ENCODE assay signal across 8 cellular contexts in genomic region chr17:61583242-61583641, GRCh38. TPM values are rescaled to one million over a fixed set of nuclear protein-coding genes. Genes with fewer than 3 reads are reported as not detected.
DNase-seq lines count a peak whose midpoint lies in the region; ATAC-seq, FAIRE-seq and TF ChIP-seq lines count a peak whose summit lies in the region.
"Had no signal": no experiment of that assay in that cellular context is flagged by ENCODE, and none has a peak within 500 bp of the region (broad histone marks: within the 10 kb centered on the region; RNA-seq: fewer than 3 reads in every experiment).

No MANE protein-coding gene starts in this region.

- H3K79me2 ChIP-seq in GM12878 (ENCODE audit: control insufficient read depth, insufficient read depth, low read length): no peaks in the 10 kb centered on the region
- H3K79me2 ChIP-seq in osteoblast (ENCODE audit: insufficient read depth, low read length): no peaks in the 10 kb centered on the region

- WGBS in GM12878 (ENCODE audit: insufficient coverage, insufficient replicate concordance, low lambda C conversion rate, missing lambda C conversion rate): 56% methylated on average over 3 of the region's 3 CpGs

- H3K4me3 ChIP-seq in GM12878 (no peak overlapping the region), osteoblast (ENCODE audit: insufficient read depth, low read length) (no peak overlapping the region)

- no TSS peak for BruUV-seq in GM12878 (replicated peaks; lab: Mats Ljungman, UMichigan)

- H3K4me1 ChIP-seq in GM12878 (ENCODE audit: control insufficient read depth, insufficient read depth, low read length) (no peaks in the 10 kb centered on the region), osteoblast (ENCODE audit: insufficient read depth, low read length) (peaks cover 8% of the 10 kb centered on the region)

- RAD21 ChIA-PET in GM12878 (lab: Charles Lee; ENCODE audit: unreplicated experiment): interaction anchor here (1.0 to 1.7 kb wide), 2 partner anchors 171 to 526 kb away, joined by 4 to 6 read pairs; no protein-coding TSS in a partner anchor

- CTCF ChIA-PET in GM12878 (lab: Yijun Ruan, JAX): interaction anchor here (0.5 to 1.1 kb wide), 5 partner anchors 9 to 254 kb away, joined by 3 to 5 read pairs (median 3); no protein-coding TSS in a partner anchor

- intact Hi-C loops in GM12878 (cut with micrococcal nuclease; ENCODE audit: unreplicated experiment) (no loop called here), left cardiac atrium (cut with DNase I) (no loop called here)

- DNase-seq in GM13976 (ENCODE audit: low spot score) (peak; percentile 45), MV-4-11 (lab: John Stamatoyannopoulos, UW) (peak; percentile 38), GM12878 (ENCODE audit: low read depth, low spot score) (no peak), osteoblast (ENCODE audit: insufficient read length, low spot score, missing footprints) (peak; percentile 87), left cardiac atrium (no peak)
- no peak for DNase-seq in stimulated activated CD8-positive, alpha-beta memory T cell treated with anti-CD3 and anti-CD28 coated beads, Interleukin-4, amount 100 ng/mL, for 48 hours
- DNase-seq: activated B cell treated with CpG ODN at 0.5 μM for 24 hours had no signal

- H3K4me2 ChIP-seq in GM12878 (ENCODE audit: control insufficient read depth, insufficient read depth): no peak overlapping the region
- no peak overlapping the region for H3K4me2 ChIP-seq in osteoblast (ENCODE audit: insufficient read depth, low read length)

- 0 out of 2 replicates have a peak, but pooled peaks have one; percentile 16 for TF ChIP-seq RAD21 in GM12878 (IDR thresholded peaks at IDR 0.05; ENCODE audit: insufficient read depth, low read depth, low read length)

- no peak overlapping the region for H3K9ac ChIP-seq in GM12878 (ENCODE audit: control insufficient read depth, insufficient read depth, low read length)

- H3K9me3 ChIP-seq in GM12878 (replicated peaks; ENCODE audit: control insufficient read depth, insufficient read depth, low read length) (no peaks in the 10 kb centered on the region), osteoblast (ENCODE audit: low read depth, low read length) (no peaks in the 10 kb centered on the region)

- FAIRE-seq in GM12878 (lab: Jason Lieb, UNC): peak; percentile 75

- in situ Hi-C loops in GM13976 (cut with MboI; ENCODE audit: low sequenced_read_pairs, unreplicated experiment) (no loop called here), GM12878 (cut with MboI) (no loop called here)

- ATAC-seq in GM12878: peak; percentile 79
- ATAC-seq in GM19324 (IDR thresholded peaks at IDR 0.05; ENCODE audit: low FRiP score, unreplicated experiment): no peak
- ATAC-seq in left cardiac atrium: no peak

- no peak for TF ChIP-seq POLR2A in GM12878 (IDR thresholded peaks at IDR 0.05; ENCODE audit: low read depth, low read length)

- H4K20me1 ChIP-seq in GM12878 (ENCODE audit: control insufficient read depth, insufficient read depth) (no peaks in the 10 kb centered on the region), osteoblast (ENCODE audit: insufficient read depth, low read length) (no peaks in the 10 kb centered on the region)

- no peaks in the 10 kb centered on the region for H3K27me3 ChIP-seq in GM12878 (replicated peaks in 1 of 2; ENCODE audit: control insufficient read depth in 2 of 2, insufficient read depth in 2 of 2, low read length in 1 of 2)
- H3K27me3 ChIP-seq in osteoblast (ENCODE audit: insufficient read depth, low read length): peaks cover 13% of the 10 kb centered on the region

- H3K36me3 ChIP-seq in GM12878 (ENCODE audit: control insufficient read depth in 2 of 2, insufficient read depth in 2 of 2, low read length in 1 of 2): no peaks in the 10 kb centered on the region
- H3K36me3 ChIP-seq in osteoblast (ENCODE audit: insufficient read depth, low read length): no peaks in the 10 kb centered on the region

- no peak overlapping the region for H3K27ac ChIP-seq in GM12878 (ENCODE audit: control insufficient read depth, insufficient read depth)
- H3K27ac ChIP-seq in osteoblast (ENCODE audit: low read depth, low read length): no peak overlapping the region

- H2AFZ ChIP-seq in GM12878 (ENCODE audit: control insufficient read depth, low read depth, low read length) (no peak overlapping the region), osteoblast (ENCODE audit: low read length) (no peak overlapping the region)

- TF ChIP-seq CTCF in GM13976 (IDR thresholded peaks at IDR 0.05; ENCODE audit: borderline replicate concordance, control extremely low read depth, extremely low read depth, insufficient read depth, missing control alignments): no peak
- TF ChIP-seq CTCF in GM12878 (IDR thresholded peaks at IDR 0.05 in 2 of 3, conservative IDR thresholded peaks at IDR 0.05 in 1 of 3; ENCODE audit: control insufficient read depth in 2 of 3, extremely low read depth in 1 of 3, insufficient read depth in 1 of 3, low read depth in 3 of 3, low read length in 3 of 3): peak; percentile 28 to 43 (median 31); a peak in 4 of 6 replicates
- TF ChIP-seq CTCF in osteoblast (IDR thresholded peaks at IDR 0.05; ENCODE audit: extremely low read depth, low read depth, low read length): peak; percentile 52

- TF ChIP-seq EP300 in GM12878 (IDR thresholded peaks at IDR 0.05; ENCODE audit: borderline replicate concordance in 1 of 2, control insufficient read depth in 1 of 2, low read depth in 2 of 2, low read length in 2 of 2): no peak

- SMC1A ChIA-PET in GM12878 (lab: Charles Lee; ENCODE audit: uncharacterized antibody, unreplicated experiment): interaction anchor here (0.7 to 1.4 kb wide), 2 partner anchors 34 to 253 kb away, joined by 3 to 4 read pairs; no protein-coding TSS in a partner anchor

- POLR2A ChIA-PET in GM12878 (lab: Charles Lee): no interaction called here

TF ChIP-seq in GM12878, 131 proteins besides CTCF, POLR2A, EP300 and RAD21 (continues in another document):
- 0 out of 2 replicates have a peak, but pooled peaks have one; percentile 16 for TF ChIP-seq NKRF (conservative IDR thresholded peaks at IDR 0.05)
- no peak for TF ChIP-seq HDGF (IDR thresholded peaks at IDR 0.05)
- no peak for TF ChIP-seq SMAD1 (IDR thresholded peaks at IDR 0.05; ENCODE audit: low read depth, partially characterized antibody)
- no peak for TF ChIP-seq NRF1 (conservative IDR thresholded peaks at IDR 0.05; ENCODE audit: low read depth, low read length)
- peak; percentile 35; the same call in 1 of the 2 replicates for TF ChIP-seq SMC3 (IDR thresholded peaks at IDR 0.05; ENCODE audit: borderline replicate concordance, low read length)
- no peak for TF ChIP-seq MTA2 (IDR thresholded peaks at IDR 0.05; ENCODE audit: low read depth)
- peak in 1 of 2 experiments; percentile 99; a peak in 2 of 4 replicates for TF ChIP-seq ETV6 (conservative IDR thresholded peaks at IDR 0.05 in 1 of 2, IDR thresholded peaks at IDR 0.05 in 1 of 2; ENCODE audit: borderline replicate concordance in 1 of 2, low read depth in 1 of 2)
- TF ChIP-seq NFXL1 (IDR thresholded peaks at IDR 0.05; ENCODE audit: borderline replicate concordance): peak; percentile 82
- TF ChIP-seq ATF7 (IDR thresholded peaks at IDR 0.05; ENCODE audit: low read depth): peak; percentile 94
- no peak for TF ChIP-seq KDM1A (IDR thresholded peaks at IDR 0.05; ENCODE audit: borderline replicate concordance)
- peak; percentile 62; the same call in 1 of the 2 replicates for TF ChIP-seq ATF2 (IDR thresholded peaks at IDR 0.05; ENCODE audit: low read length)
- no peak for TF ChIP-seq PAX8 (IDR thresholded peaks at IDR 0.05)

RNA-seq across cellular contexts. Expression of gene NACA2, which starts 7.8 kb away (rescaled TPM):
- total RNA-seq in GM12878 (2013; cell fraction: nucleolus; rRNA removed): not detected in 2 replicates
- total RNA-seq in GM12878 (2014; rRNA removed) (not detected in 2 replicates), GM12878 (2014; rRNA removed; fragmentation: Illumina TruSeq; extraction: Trizol) (not detected in 2 replicates), GM12878 (2021) (not detected in 2 replicates), osteoblast (under 0.01 TPM in 1 of 2 replicates, not detected in the other), left cardiac atrium (not detected)
- not detected for polyA plus RNA-seq in GM12878 (2011; ENCODE audit: low read depth)
- polyA plus RNA-seq in GM12878 (2011; rRNA removed) (0.68 and 0.94 TPM in 2 replicates), GM12878 (2014; fragmentation: Illumina TruSeq; extraction: Trizol) (0.16 TPM in 1 of 2 replicates, not detected in the other), GM12878 (2014; fragmentation: Nextera tagmentation; extraction: Ambion mirVana) (under 1 TPM; 0.27 to 0.29 TPM), GM12878 (2014; rRNA removed) (not detected in 2 replicates), GM12878 (2016; fragmentation: Nextera tagmentation; extraction: Ambion mirVana) (under 1 TPM; 0.43 to 0.51 TPM)
- polyA plus RNA-seq in GM12878 (2011; cell fraction: cytosol; rRNA removed): not detected in 2 replicates
- polyA plus RNA-seq in GM12878 (2011; cell fraction: nucleus; rRNA removed): not detected in 2 replicates
- polyA plus RNA-seq in GM12878 (2012): 0.32 and 1.1 TPM in 2 replicates
- polyA minus RNA-seq in GM12878 (2011; rRNA and poly(A)+ RNA removed): not detected in 2 replicates
- not detected in 2 replicates for polyA minus RNA-seq in GM12878 (2011; cell fraction: cytosol; rRNA and poly(A)+ RNA removed)
- not detected in 2 replicates for polyA minus RNA-seq in GM12878 (2011; cell fraction: nucleus; rRNA and poly(A)+ RNA removed)
- total RNA-seq: activated B cell treated with CpG ODN at 0.5 μM for 24 hours had no signal

Comparison
In these comparisons a context has a peak if more than half of its experiments do, and no peak if none do; other contexts are left out.
1. DNase-seq: peak in GM13976 (single experiment), MV-4-11 (single experiment) and osteoblast (single experiment); none in GM12878 (single experiment), stimulated activated CD8-positive, alpha-beta memory T cell treated with anti-CD3 and anti-CD28 coated beads, Interleukin-4, amount 100 ng/mL, for 48 hours (single experiment) and left cardiac atrium (single experiment).